Comparison of ENCODE assay signal across 17 cellular contexts in the genomic region with DNA sequence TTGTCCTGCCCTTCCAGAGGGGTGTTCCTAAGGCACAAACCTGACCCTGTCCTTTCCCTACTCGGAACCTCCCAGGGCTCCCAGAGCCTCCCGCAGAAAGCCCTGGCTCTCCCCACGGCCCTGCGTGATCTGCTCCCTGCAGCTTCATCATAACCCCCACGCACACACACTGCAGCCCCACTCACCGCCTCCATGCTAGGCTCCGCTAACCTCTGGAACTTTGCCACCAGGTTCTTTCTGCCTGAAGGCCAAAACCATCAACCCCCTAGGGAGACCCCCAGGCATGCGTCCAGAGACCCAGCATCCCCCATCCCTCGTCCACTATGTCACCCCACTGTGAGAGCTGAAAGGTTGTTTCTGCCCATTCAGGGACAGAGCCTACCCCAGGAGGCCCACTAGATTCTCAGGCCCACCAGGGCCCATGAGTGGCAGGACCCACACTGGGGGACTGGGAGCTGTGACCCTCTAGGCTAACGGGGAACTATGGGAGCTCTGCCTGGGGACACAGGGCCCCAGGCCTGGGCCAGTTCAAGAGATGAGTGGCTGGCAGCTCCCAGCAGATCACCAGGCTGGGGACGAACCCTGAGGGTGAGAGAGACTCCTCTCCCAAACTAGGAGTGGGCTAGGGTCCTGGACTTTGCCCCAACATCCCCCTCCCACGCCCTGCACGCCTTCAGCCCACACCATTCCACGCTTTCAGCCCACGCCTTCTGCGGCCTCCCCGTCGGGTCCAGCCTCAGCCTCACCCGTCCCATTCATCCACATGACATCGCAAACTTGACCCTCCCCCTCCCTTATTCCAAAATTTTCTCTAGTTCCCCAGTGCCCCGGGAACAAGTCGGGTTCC. TPM values are rescaled to one million over a fixed set of nuclear protein-coding genes. Genes with fewer than 3 reads are reported as not detected.
A peak's percentile ranks its signal among the peaks of the same experiment; 100 is the strongest.
DNase-seq lines count a peak whose midpoint lies in the region; ATAC-seq, FAIRE-seq and TF ChIP-seq lines count a peak whose summit lies in the region.
"Had no signal": no experiment of that assay in that cellular context is flagged by ENCODE, and none has a peak within 500 bp of the region (broad histone marks: within the 10 kb centered on the region; RNA-seq: fewer than 3 reads in every experiment).

No MANE protein-coding gene starts in this region.

- no peak for DNase-seq in GM23338 (ENCODE audit: low spot score)
- no peak for DNase-seq in astrocyte (ENCODE audit: low read depth)
- no peak for DNase-seq in naive thymus-derived CD4-positive, alpha-beta T cell
- DNase-seq in NCI-H82 treated with DMSO at 0.1 percent for 48 hours (lab: John Stamatoyannopoulos, UW; ENCODE audit: unreplicated experiment): no peak
- DNase-seq in H7: no peak
- DNase-seq in HEK293T (ENCODE audit: extremely low spot score): no peak
- no peak for DNase-seq in globus pallidus (ENCODE audit: low spot score)

- peaks cover 26% of the 10 kb centered on the region for H3K4me1 Mint-ChIP-seq in GM23338
- peaks cover 5% of the 10 kb centered on the region for H3K4me1 Mint-ChIP-seq in astrocyte (ENCODE audit: low read depth, unreplicated experiment)
- H3K4me1 Mint-ChIP-seq in naive thymus-derived CD4-positive, alpha-beta T cell: peaks cover 18 to 45% (median 32%) of the 10 kb centered on the region in 7 donors

- peaks cover 19 to 30% (median 25%) of the 10 kb centered on the region in 11 experiments; a peak in 21 of 22 replicates for H3K9me3 ChIP-seq in BLaER1 treated with 17β-estradiol and CSF1 and Interleukin-3, amounts not matched to agents 10 nM and 100 nM (replicated peaks in 1 of 11)
- no peaks in the 10 kb centered on the region for H3K9me3 ChIP-seq in astrocyte (ENCODE audit: insufficient read depth, low read depth, low read length)
- H3K9me3 ChIP-seq in naive thymus-derived CD4-positive, alpha-beta T cell (ENCODE audit: control insufficient read depth in 2 of 3, low read length in 3 of 3): no peaks in the 10 kb centered on the region
- H3K9me3 ChIP-seq: adrenal gland, right lobe of liver, thyroid gland had no signal

- H3K4me3 ChIP-seq in BLaER1 treated with 17β-estradiol and CSF1 and Interleukin-3, amounts not matched to agents 10 nM and 100 nM: peak overlapping the region in 1 of 10 experiments; percentile 9; a peak in 1 of 20 replicates
- peak overlapping the region; percentile 40; the same call in 1 of the 2 replicates for H3K4me3 ChIP-seq in GM23338
- H3K4me3 ChIP-seq in astrocyte (ENCODE audit: insufficient read depth, low read depth, low read length): no peak overlapping the region
- no peak overlapping the region for H3K4me3 ChIP-seq in naive thymus-derived CD4-positive, alpha-beta T cell (ENCODE audit: low read length)
- H3K4me3 ChIP-seq in H7 (ENCODE audit: insufficient read depth, low read depth, low read length): no peak overlapping the region
- H3K4me3 ChIP-seq: adrenal gland, right lobe of liver, thyroid gland had no signal

- no peak for TF ChIP-seq CTCF in GM23338 (conservative IDR thresholded peaks at IDR 0.05; ENCODE audit: low read depth in 2 of 2)
- TF ChIP-seq CTCF in astrocyte (IDR thresholded peaks at IDR 0.05; ENCODE audit: insufficient read depth, low read depth, low read length): no peak

- no peaks in the 10 kb centered on the region for H4K20me1 ChIP-seq in BLaER1 treated with 17β-estradiol and CSF1 and Interleukin-3, amounts not matched to agents 10 nM and 100 nM
- H4K20me1 ChIP-seq in GM23338 (replicated peaks; ENCODE audit: insufficient read depth): no peaks in the 10 kb centered on the region
- peaks cover 4% of the 10 kb centered on the region for H4K20me1 ChIP-seq in astrocyte (ENCODE audit: insufficient read depth, low read length)

- peak overlapping the region in 9 of 11 experiments; percentile 16 to 84 (median 79); a peak in 15 of 22 replicates for H3K27ac ChIP-seq in BLaER1 treated with 17β-estradiol and CSF1 and Interleukin-3, amounts not matched to agents 10 nM and 100 nM
- H3K27ac ChIP-seq in GM23338 (ENCODE audit: low read depth) (no peak overlapping the region), astrocyte (ENCODE audit: low read depth, low read length) (no peak overlapping the region)
- no peak overlapping the region for H3K27ac ChIP-seq in naive thymus-derived CD4-positive, alpha-beta T cell (ENCODE audit: low read depth, low read length)
- H3K27ac ChIP-seq: adrenal gland, foreskin keratinocyte, right lobe of liver, thyroid gland had no signal

- POLR2A ChIA-PET in naive thymus-derived CD4-positive, alpha-beta T cell (lab: Charles Lee): interaction anchor here (0.6 to 2.0 kb wide), 6 partner anchors 10 to 133 kb away, joined by 3 to 8 read pairs (median 4); no protein-coding TSS in a partner anchor
- POLR2A ChIA-PET in HEK293T (lab: Yijun Ruan, JAX): no interaction called here

- H3K9ac ChIP-seq in BLaER1 treated with 17β-estradiol and CSF1 and Interleukin-3, amounts not matched to agents 10 nM and 100 nM: peak overlapping the region; percentile 35 to 69 (median 51); a peak in 20 of 22 replicates
- no peak overlapping the region for H3K9ac ChIP-seq in astrocyte (ENCODE audit: low read length)

- intact Hi-C loops in naive thymus-derived CD4-positive, alpha-beta T cell (cut with micrococcal nuclease): loop anchor here (1.0 to 10.0 kb wide), 12 partner anchors 13 to 336 kb away; partner anchors contain the start of genes ARHGAP35 (in 1 of the 2) and CALM3 (in 1 of the 2)

- no peaks in the 10 kb centered on the region for H3K9me2 ChIP-seq in GM23338 (ENCODE audit: insufficient read depth)

- ATAC-seq in GM23338: no peak
- ATAC-seq in naive thymus-derived CD4-positive, alpha-beta T cell: no peak
- ATAC-seq: stimulated activated memory B cell treated with anti-CD40 and anti-IgM and Interleukin-4, amounts not matched to agents 10 μg/mL and 1 μg/mL and 100 μg/mL, for 72 hours had no signal

- H3K4me1 ChIP-seq in BLaER1 treated with 17β-estradiol and CSF1 and Interleukin-3, amounts not matched to agents 10 nM and 100 nM: peaks cover 27 to 68% (median 50%) of the 10 kb centered on the region in 10 experiments
- H3K4me1 ChIP-seq in GM23338 (ENCODE audit: insufficient read depth): peaks cover 19% of the 10 kb centered on the region
- peaks cover 4% of the 10 kb centered on the region for H3K4me1 ChIP-seq in astrocyte (ENCODE audit: insufficient read depth, low read length)
- peaks cover 8 to 29% of the 10 kb centered on the region in 2 donors for H3K4me1 ChIP-seq in naive thymus-derived CD4-positive, alpha-beta T cell (ENCODE audit: control insufficient read depth in 2 of 2, insufficient read depth in 2 of 2, low read length in 2 of 2)

- no peaks in the 10 kb centered on the region for H3K27me3 ChIP-seq in BLaER1 treated with 17β-estradiol and CSF1 and Interleukin-3, amounts not matched to agents 10 nM and 100 nM
- H3K27me3 ChIP-seq in GM23338 (ENCODE audit: insufficient read depth) (no peaks in the 10 kb centered on the region), astrocyte (ENCODE audit: insufficient read depth, low read length) (no peaks in the 10 kb centered on the region), H7 (ENCODE audit: control insufficient read depth, insufficient read depth, low read length) (no peaks in the 10 kb centered on the region)
- H3K27me3 ChIP-seq in naive thymus-derived CD4-positive, alpha-beta T cell (ENCODE audit: control insufficient read depth in 2 of 2, insufficient read depth in 2 of 2, low read length in 2 of 2): no peaks in the 10 kb centered on the region
- H3K27me3 ChIP-seq: adrenal gland, dorsolateral prefrontal cortex, foreskin keratinocyte, right lobe of liver, thyroid gland had no signal

- H3K27ac Mint-ChIP-seq in GM23338 (peak overlapping the region; percentile 72; the same call in 1 of the 2 replicates), astrocyte (ENCODE audit: unreplicated experiment) (peak overlapping the region; percentile 26)
- H3K27ac Mint-ChIP-seq in naive thymus-derived CD4-positive, alpha-beta T cell: peak overlapping the region in 7 of 9 donors; percentile 6 to 89 (median 51)
- H3K27ac Mint-ChIP-seq: memory B cell; stimulated activated memory B cell treated with anti-CD40 and anti-IgM and Interleukin-4, amounts not matched to agents 10 μg/mL and 1 μg/mL and 100 μg/mL, for 72 hours had no signal

- H3K4me3 Mint-ChIP-seq in GM23338 (peak overlapping the region; percentile 44; the same call in 2 of the 3 replicates), astrocyte (ENCODE audit: unreplicated experiment) (peak overlapping the region; percentile 50)
- H3K4me3 Mint-ChIP-seq in naive thymus-derived CD4-positive, alpha-beta T cell: no peak overlapping the region
- H3K4me3 Mint-ChIP-seq: memory B cell; naive B cell; stimulated activated memory B cell treated with anti-CD40 and anti-IgM and Interleukin-4, amounts not matched to agents 10 μg/mL and 1 μg/mL and 100 μg/mL, for 72 hours had no signal

- FAIRE-seq in astrocyte (lab: Jason Lieb, UNC): no peak

- H3K27me3 Mint-ChIP-seq in GM23338 (ENCODE audit: insufficient read depth, low read depth, poor library complexity): peaks cover 13% of the 10 kb centered on the region
- peaks cover 30% of the 10 kb centered on the region for H3K27me3 Mint-ChIP-seq in astrocyte (ENCODE audit: low read depth, unreplicated experiment)
- H3K27me3 Mint-ChIP-seq in naive thymus-derived CD4-positive, alpha-beta T cell: no peaks in the 10 kb centered on the region

- peak overlapping the region; percentile 39 to 92 (median 79) for H3K4me2 ChIP-seq in BLaER1 treated with 17β-estradiol and CSF1 and Interleukin-3, amounts not matched to agents 10 nM and 100 nM
- H3K4me2 ChIP-seq in GM23338: peak overlapping the region; percentile 79
- H3K4me2 ChIP-seq in astrocyte (ENCODE audit: low read length): no peak overlapping the region

- H3K36me3 ChIP-seq in BLaER1 treated with 17β-estradiol and CSF1 and Interleukin-3, amounts not matched to agents 10 nM and 100 nM: no peaks in the 10 kb centered on the region
- H3K36me3 ChIP-seq in GM23338 (ENCODE audit: insufficient read depth) (no peaks in the 10 kb centered on the region), astrocyte (ENCODE audit: insufficient read depth, low read length) (no peaks in the 10 kb centered on the region), H7 (replicated peaks; ENCODE audit: control insufficient read depth, insufficient read depth, low read length) (no peaks in the 10 kb centered on the region)
- H3K36me3 ChIP-seq in naive thymus-derived CD4-positive, alpha-beta T cell (ENCODE audit: control insufficient read depth in 2 of 3, insufficient read depth in 3 of 3, low read length in 3 of 3): no peaks in the 10 kb centered on the region
- H3K36me3 ChIP-seq: adrenal gland, right lobe of liver, thyroid gland had no signal

- H3K36me3 Mint-ChIP-seq in GM23338 (ENCODE audit: low read depth): no peaks in the 10 kb centered on the region
- H3K36me3 Mint-ChIP-seq in astrocyte (ENCODE audit: low read depth, unreplicated experiment): no peaks in the 10 kb centered on the region
- H3K36me3 Mint-ChIP-seq in naive thymus-derived CD4-positive, alpha-beta T cell: peaks cover 0 to 21% (median 0%) of the 10 kb centered on the region in 5 donors
- H3K36me3 Mint-ChIP-seq: memory B cell; naive B cell; stimulated activated memory B cell treated with anti-CD40 and anti-IgM and Interleukin-4, amounts not matched to agents 10 μg/mL and 1 μg/mL and 100 μg/mL, for 72 hours had no signal

- H3F3A ChIP-seq in GM23338 (replicated peaks; ENCODE audit: low read depth): no peaks in the 10 kb centered on the region

- CTCF ChIA-PET in naive thymus-derived CD4-positive, alpha-beta T cell (lab: Charles Lee): interaction anchor here (0.9 to 7.6 kb wide), 11 partner anchors 9 to 311 kb away, joined by 3 to 103 read pairs (median 5); partner anchors contain the start of gene DACT3
- CTCF ChIA-PET in HEK293T (lab: Yijun Ruan, JAX): interaction anchor here (0.6 to 3.1 kb wide), 7 partner anchors 10 to 413 kb away, joined by 3 to 14 read pairs (median 4); no protein-coding TSS in a partner anchor

- H3K79me2 ChIP-seq in GM23338 (replicated peaks; ENCODE audit: insufficient read depth): no peaks in the 10 kb centered on the region
- no peaks in the 10 kb centered on the region for H3K79me2 ChIP-seq in astrocyte (ENCODE audit: insufficient read depth, low read length)

- peak overlapping the region; percentile 87; the same call in 1 of the 2 replicates for H2AFZ ChIP-seq in GM23338
- H2AFZ ChIP-seq in astrocyte (ENCODE audit: low read depth, low read length): no peak overlapping the region

- H3K9me3 Mint-ChIP-seq in GM23338 (peaks cover 10% of the 10 kb centered on the region; the same call in 1 of the 3 replicates), astrocyte (ENCODE audit: unreplicated experiment) (peaks cover 2% of the 10 kb centered on the region)
- peaks cover 0 to 9% (median 1%) of the 10 kb centered on the region in 11 donors for H3K9me3 Mint-ChIP-seq in naive thymus-derived CD4-positive, alpha-beta T cell
- H3K9me3 Mint-ChIP-seq: memory B cell had no signal

RNA-seq across cellular contexts. Expression of gene PNMA8B, which starts 33.2 kb away (rescaled TPM):
- total RNA-seq in GM23338 (2014; rRNA removed; shearing (Covaris generic)): 1.6 and 1.7 TPM in 2 replicates
- polyA plus RNA-seq in GM23338 (2016; fragmentation: Nextera tagmentation; extraction: Ambion mirVana): 0.44 and 0.80 TPM in 2 replicates
- total RNA-seq in astrocyte: 1.7 and 1.9 TPM in 2 replicates
- 1 to 10 TPM in 2 of 5 experiments, under 1 TPM in 2, not detected in 1; 0.24 to 2.3 (median 1.5) TPM for total RNA-seq in naive thymus-derived CD4-positive, alpha-beta T cell
- polyA plus RNA-seq in naive thymus-derived CD4-positive, alpha-beta T cell: 1 to 10 TPM; 1.0 to 1.8 TPM
- 2.8 and 3.3 TPM in 2 replicates for total RNA-seq in H7 (2014; rRNA removed; shearing (Covaris generic))
- total RNA-seq: HepG2 had no signal
- polyA plus RNA-seq: HepG2 had no signal

RNA-seq across cellular contexts. Expression of gene PNMA8A, which starts 57.5 kb away (rescaled TPM):
- 17.8 and 19.6 TPM in 2 replicates for total RNA-seq in GM23338 (2014; rRNA removed; shearing (Covaris generic))
- 21.7 and 28.0 TPM in 2 replicates for polyA plus RNA-seq in GM23338 (2016; fragmentation: Nextera tagmentation; extraction: Ambion mirVana)
- 12.1 and 12.7 TPM in 2 replicates for total RNA-seq in astrocyte
- under 1 TPM in 2 of 5 experiments, not detected in 3; 0.62 to 0.86 TPM for total RNA-seq in naive thymus-derived CD4-positive, alpha-beta T cell
- not detected for polyA plus RNA-seq in naive thymus-derived CD4-positive, alpha-beta T cell
- 17.4 and 23.9 TPM in 2 replicates for total RNA-seq in H7 (2014; rRNA removed; shearing (Covaris generic))

Comparison
In these comparisons a context has a peak if more than half of its experiments do, and no peak if none do; other contexts are left out.
1. H3K27ac ChIP-seq: peak in BLaER1 treated with 17β-estradiol and CSF1 and Interleukin-3, amounts not matched to agents 10 nM and 100 nM (9 of 11); none in GM23338 (single experiment), astrocyte (single experiment) and naive thymus-derived CD4-positive, alpha-beta T cell (single experiment).
2. H3K4me3 Mint-ChIP-seq: peak in GM23338 (single experiment) and astrocyte (single experiment); none in naive thymus-derived CD4-positive, alpha-beta T cell (0 of 10).
3. Peak in every context shown above with its lines, with median percentiles within 50 percentile points of each other: H3K27ac Mint-ChIP-seq.